11 cellular contexts compared by ENCODE assay signal in genomic region chr7:106344861-106345260, GRCh38.
DNase-seq lines count a peak whose midpoint lies in the region; ATAC-seq and TF ChIP-seq lines count a peak whose summit lies in the region.
"Had no signal": no experiment of that assay in that cellular context is flagged by ENCODE, and none has a peak within 500 bp of the region (broad histone marks: within the 10 kb centered on the region; RNA-seq: fewer than 3 reads in every experiment).

No MANE protein-coding gene starts in this region.

- DNase-seq in ELR (ENCODE audit: low read depth) (peak; percentile 92), NOMO-1 treated with dmso at 0.1 percent for 144 hours (lab: John Stamatoyannopoulos, UW; ENCODE audit: unreplicated experiment) (peak; percentile 67), astrocyte of the spinal cord (ENCODE audit: low read depth, low spot score) (peak; percentile 20), glomerular visceral epithelial cell (ENCODE audit: extremely low spot score) (no peak)
- no peak for DNase-seq in effector CD4-positive, alpha-beta T cell
- DNase-seq: activated CD4-positive, CD25-positive, alpha-beta regulatory T cell; NCI-H1092 treated with DMSO at 0.1 percent for 48 hours had no signal

- H3K36me3 ChIP-seq in neutrophil: no peaks in the 10 kb centered on the region
- H3K36me3 ChIP-seq: esophagus muscularis mucosa had no signal

- no peak for TF ChIP-seq CTCF in astrocyte of the spinal cord (IDR thresholded peaks at IDR 0.05; ENCODE audit: low read depth, low read length)
- TF ChIP-seq CTCF in neutrophil (IDR thresholded peaks at IDR 0.05): no peak

- ATAC-seq in HG03460 (IDR thresholded peaks at IDR 0.05; ENCODE audit: unreplicated experiment) (no peak), GM18870 (IDR thresholded peaks at IDR 0.05; ENCODE audit: unreplicated experiment) (no peak)

- in situ Hi-C loops in astrocyte of the spinal cord (cut with HindIII; ENCODE audit: low sequenced_read_pairs): no loop called here

- H3K27me3 ChIP-seq in neutrophil: no peaks in the 10 kb centered on the region
- H3K27me3 ChIP-seq: esophagus muscularis mucosa had no signal

- H3K27ac ChIP-seq in neutrophil: peak overlapping the region; percentile 100
- H3K27ac ChIP-seq: esophagus muscularis mucosa had no signal

- peaks cover 60 to 79% of the 10 kb centered on the region in 2 experiments for H3K4me1 ChIP-seq in neutrophil (ENCODE audit: control insufficient read depth in 1 of 2, insufficient read depth in 1 of 2, low read depth in 1 of 2, low read length in 1 of 2)
- H3K4me1 ChIP-seq: esophagus muscularis mucosa had no signal

- H3K4me3 ChIP-seq in astrocyte of the spinal cord (ENCODE audit: low read depth, low read length) (no peak overlapping the region), neutrophil (ENCODE audit: low read depth in 1 of 2, low read length in 1 of 2) (peak overlapping the region; percentile 50 to 55)
- H3K4me3 ChIP-seq: esophagus muscularis mucosa had no signal

- no peaks in the 10 kb centered on the region for H3K9me3 ChIP-seq in neutrophil

Comparison
In these comparisons a context has a peak if more than half of its experiments do, and no peak if none do; other contexts are left out.
1. DNase-seq: peak in ELR (single experiment), NOMO-1 treated with dmso at 0.1 percent for 144 hours (single experiment) and astrocyte of the spinal cord (single experiment); none in glomerular visceral epithelial cell (single experiment) and effector CD4-positive, alpha-beta T cell (single experiment).